Comparison of ENCODE assay signal across 2 cellular contexts in genomic region chr4:47109379-47109778, GRCh38.
TF ChIP-seq lines count a peak whose summit lies in the region.

No MANE protein-coding gene starts in this region.

TF ChIP-seq in GM23338, 12 proteins besides CTCF, POLR2A, EP300 and RAD21:
- TF ChIP-seq ETS1 (IDR thresholded peaks at IDR 0.05) (no peak), JUNB (IDR thresholded peaks at IDR 0.05; ENCODE audit: unreplicated experiment) (no peak), EZH2phosphoT487 (IDR thresholded peaks at IDR 0.05; ENCODE audit: unreplicated experiment) (no peak), ZNF331 (CRISPR knock-in tag; IDR thresholded peaks at IDR 0.05; ENCODE audit: low read depth) (no peak), NANOG (IDR thresholded peaks at IDR 0.05; ENCODE audit: borderline replicate concordance) (no peak), EZH2 (IDR thresholded peaks at IDR 0.05; ENCODE audit: low read depth, unreplicated experiment) (no peak), POLR2AphosphoS5 (IDR thresholded peaks at IDR 0.05; ENCODE audit: low read depth) (no peak), REST (IDR thresholded peaks at IDR 0.05; ENCODE audit: unreplicated experiment) (no peak), STAT1 (IDR thresholded peaks at IDR 0.05; ENCODE audit: unreplicated experiment) (no peak), ZNF114 (CRISPR knock-in tag; IDR thresholded peaks at IDR 0.05) (no peak), CREB1 (CRISPR knock-in tag; IDR thresholded peaks at IDR 0.05; ENCODE audit: low read depth) (no peak), ZNF462 (CRISPR knock-in tag; IDR thresholded peaks at IDR 0.05) (no peak)

TF ChIP-seq in HEK293T, 16 proteins besides CTCF, POLR2A, EP300 and RAD21 (continued from another document):
- TF ChIP-seq PKNOX1 (IDR thresholded peaks at IDR 0.05) (no peak), SP1 (IDR thresholded peaks at IDR 0.05) (no peak), HDGF (IDR thresholded peaks at IDR 0.05; ENCODE audit: borderline replicate concordance) (no peak), TARDBP (IDR thresholded peaks at IDR 0.05) (no peak), L3MBTL2 (conservative IDR thresholded peaks at IDR 0.05) (no peak), ELF4 (IDR thresholded peaks at IDR 0.05) (no peak), NFRKB (IDR thresholded peaks at IDR 0.05) (no peak), FOXK2 (IDR thresholded peaks at IDR 0.05) (no peak)
